1 cellular context compared by ENCODE assay signal in the genomic region with DNA sequence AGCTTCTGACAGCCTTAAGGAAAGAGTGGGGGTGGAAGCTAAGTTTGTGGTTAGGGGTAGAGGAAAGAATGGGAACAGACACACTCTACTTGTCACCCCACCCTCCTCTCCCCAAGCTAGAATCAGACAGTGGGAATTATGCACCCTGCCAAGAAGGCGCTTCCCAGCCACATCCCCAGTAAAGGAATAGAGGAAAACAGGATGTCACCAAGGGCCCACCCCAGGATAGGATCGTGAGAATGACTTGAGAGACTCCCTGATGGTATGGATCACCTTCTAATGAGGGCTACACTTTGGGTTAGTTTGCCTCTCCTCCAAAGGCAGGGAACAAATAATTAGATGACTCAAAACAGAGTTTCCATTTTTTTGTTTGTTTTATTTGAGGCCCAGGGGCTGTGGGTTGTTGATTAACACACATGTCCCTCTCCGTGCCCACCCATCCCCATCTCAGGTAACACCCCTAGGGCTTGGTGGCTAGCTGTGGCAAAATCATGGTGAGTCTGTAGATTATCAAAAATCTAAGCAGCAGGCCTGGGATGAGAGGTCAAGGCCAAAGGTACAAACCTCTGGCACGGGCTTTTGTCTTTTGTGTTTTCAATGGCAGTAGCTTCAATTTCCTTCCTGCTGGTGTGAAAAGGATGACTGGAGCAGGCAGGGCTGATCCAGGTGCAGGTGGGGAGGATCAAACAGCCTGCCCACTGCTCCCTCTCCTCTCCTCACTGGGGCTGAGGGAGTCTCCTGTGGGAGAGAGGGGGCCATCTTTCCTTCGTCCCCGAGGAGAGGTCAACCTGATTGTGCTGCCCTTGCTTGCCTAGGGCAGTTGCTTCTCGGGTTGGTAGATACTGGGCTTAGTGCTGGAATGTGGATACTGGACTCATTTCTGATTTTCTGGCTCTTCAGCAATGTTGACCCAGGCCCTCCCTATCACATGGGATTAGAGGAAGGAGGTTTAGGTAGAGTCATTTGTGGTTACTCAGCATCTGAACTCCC.
TF ChIP-seq lines count a peak whose summit lies in the region.

No MANE protein-coding gene starts in this region.

TF ChIP-seq in IMR-90, 13 proteins besides CTCF, POLR2A, EP300 and RAD21:
- TF ChIP-seq SMC3 (IDR thresholded peaks at IDR 0.05; ENCODE audit: low read depth, low read length) (no peak), MXI1 (IDR thresholded peaks at IDR 0.05; ENCODE audit: borderline replicate concordance, low read depth, low read length) (no peak), FOS (IDR thresholded peaks at IDR 0.05; ENCODE audit: low read depth, low read length) (no peak), CEBPB (IDR thresholded peaks at IDR 0.05; ENCODE audit: low read depth, low read length) (no peak), MAZ (IDR thresholded peaks at IDR 0.05; ENCODE audit: borderline replicate concordance, low read depth, low read length) (no peak), BHLHE40 (IDR thresholded peaks at IDR 0.05; ENCODE audit: low read depth, low read length) (no peak), RCOR1 (IDR thresholded peaks at IDR 0.05; ENCODE audit: insufficient replicate concordance, low read length) (no peak), MAFK (IDR thresholded peaks at IDR 0.05; ENCODE audit: low read depth, low read length) (no peak), NFE2L2 (IDR thresholded peaks at IDR 0.05; ENCODE audit: low read depth, low read length) (no peak), CHD1 (IDR thresholded peaks at IDR 0.05; ENCODE audit: low read depth, low read length) (no peak), RFX5 (IDR thresholded peaks at IDR 0.05; ENCODE audit: low read depth, low read length) (no peak)
- TF ChIP-seq, protein P1, sequence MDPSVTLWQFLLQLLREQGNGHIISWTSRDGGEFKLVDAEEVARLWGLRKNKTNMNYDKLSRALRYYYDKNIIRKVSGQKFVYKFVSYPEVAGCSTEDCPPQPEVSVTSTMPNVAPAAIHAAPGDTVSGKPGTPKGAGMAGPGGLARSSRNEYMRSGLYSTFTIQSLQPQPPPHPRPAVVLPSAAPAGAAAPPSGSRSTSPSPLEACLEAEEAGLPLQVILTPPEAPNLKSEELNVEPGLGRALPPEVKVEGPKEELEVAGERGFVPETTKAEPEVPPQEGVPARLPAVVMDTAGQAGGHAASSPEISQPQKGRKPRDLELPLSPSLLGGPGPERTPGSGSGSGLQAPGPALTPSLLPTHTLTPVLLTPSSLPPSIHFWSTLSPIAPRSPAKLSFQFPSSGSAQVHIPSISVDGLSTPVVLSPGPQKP (IDR thresholded peaks at IDR 0.05; ENCODE audit: borderline replicate concordance, low read depth, low read length): no peak
